In genomic region chr6:119942078-119942752, GRCh38 we compare ENCODE assay signal across 2 cellular contexts.
TF ChIP-seq lines count a peak whose summit lies in the region.

No MANE protein-coding gene starts in this region.

TF ChIP-seq in GM23338, 12 proteins besides CTCF, POLR2A, EP300 and RAD21 (continued from another document):
- TF ChIP-seq ZNF462 (CRISPR knock-in tag; IDR thresholded peaks at IDR 0.05) = no peak
- no peak for TF ChIP-seq POLR2AphosphoS5 (IDR thresholded peaks at IDR 0.05; ENCODE audit: low read depth)
- no peak for TF ChIP-seq ETS1 (IDR thresholded peaks at IDR 0.05)
- TF ChIP-seq EZH2 (IDR thresholded peaks at IDR 0.05; ENCODE audit: low read depth, unreplicated experiment) = no peak
- TF ChIP-seq JUNB (IDR thresholded peaks at IDR 0.05; ENCODE audit: unreplicated experiment) = no peak
- no peak for TF ChIP-seq NANOG (IDR thresholded peaks at IDR 0.05; ENCODE audit: borderline replicate concordance)
- no peak for TF ChIP-seq REST (IDR thresholded peaks at IDR 0.05; ENCODE audit: unreplicated experiment)
- TF ChIP-seq STAT1 (IDR thresholded peaks at IDR 0.05; ENCODE audit: unreplicated experiment) = no peak
- no peak for TF ChIP-seq ZNF114 (CRISPR knock-in tag; IDR thresholded peaks at IDR 0.05)
- no peak for TF ChIP-seq CREB1 (CRISPR knock-in tag; IDR thresholded peaks at IDR 0.05; ENCODE audit: low read depth)
- no peak for TF ChIP-seq ZNF331 (CRISPR knock-in tag; IDR thresholded peaks at IDR 0.05; ENCODE audit: low read depth)

TF ChIP-seq in GM12891, 5 proteins besides CTCF, POLR2A, EP300 and RAD21 (continued from another document):
- TF ChIP-seq SPI1 (IDR thresholded peaks at IDR 0.05; ENCODE audit: low read depth, low read length) (no peak), POU2F2 (IDR thresholded peaks at IDR 0.05; ENCODE audit: low read depth, low read length) (no peak), TAF1 (IDR thresholded peaks at IDR 0.05; ENCODE audit: low read depth, low read length) (no peak), PAX5 (IDR thresholded peaks at IDR 0.05; ENCODE audit: insufficient read depth, low read length, severe bottlenecking) (no peak)
